ENCODE assay signal across 9 cellular contexts in genomic region chr2:25295654-25296053, GRCh38. TPM values are rescaled to one million over a fixed set of nuclear protein-coding genes. Genes with fewer than 3 reads are reported as not detected.
DNase-seq lines count a peak whose midpoint lies in the region; ATAC-seq, FAIRE-seq and TF ChIP-seq lines count a peak whose summit lies in the region.
"Had no signal": no experiment of that assay in that cellular context is flagged by ENCODE, and none has a peak within 500 bp of the region (broad histone marks: within the 10 kb centered on the region; RNA-seq: fewer than 3 reads in every experiment).

No MANE protein-coding gene starts in this region.

- peak overlapping the region; percentile 76 for H2AFZ ChIP-seq in GM23248
- peak overlapping the region; percentile 6 for H2AFZ ChIP-seq in GM12878 (ENCODE audit: control insufficient read depth, low read depth, low read length)

- H3K9me2 ChIP-seq in GM23248 (ENCODE audit: insufficient read depth) = no peaks in the 10 kb centered on the region

- in situ Hi-C loops in GM23248 (cut with MboI) (no loop called here), GM12878 (cut with MboI) (no loop called here)

- H3K4me3 Mint-ChIP-seq in natural killer cell = peak overlapping the region; percentile 84

- H3K4me2 ChIP-seq in GM23248 (ENCODE audit: unreplicated experiment) = no peak overlapping the region
- peak overlapping the region; percentile 83 for H3K4me2 ChIP-seq in GM12878 (ENCODE audit: control insufficient read depth, insufficient read depth)

- no peak for DNase-seq in A673 (ENCODE audit: low spot score)
- DNase-seq in GM23248 = no peak
- DNase-seq in GM12878 (ENCODE audit: low read depth, low spot score) = no peak
- no peak for DNase-seq in natural killer cell
- no peak for DNase-seq in NCI-H69 (lab: John Stamatoyannopoulos, UW)
- DNase-seq in epidermal melanocyte (ENCODE audit: insufficient read length, low spot score) = no peak

- H3K9me3 ChIP-seq in A673 (ENCODE audit: low read depth, low read length, poor library complexity, severe bottlenecking) (no peaks in the 10 kb centered on the region), GM23248 (ENCODE audit: low read depth) (no peaks in the 10 kb centered on the region), GM12878 (replicated peaks; ENCODE audit: control insufficient read depth, insufficient read depth, low read length) (no peaks in the 10 kb centered on the region)

- no peaks in the 10 kb centered on the region for H3K27me3 Mint-ChIP-seq in natural killer cell (ENCODE audit: low read depth in 2 of 2)

- CTCF ChIA-PET in A673 (lab: Charles Lee) (no interaction called here), GM12878 (lab: Yijun Ruan, JAX) (interaction anchor here (0.9 to 3.8 kb wide), 5 partner anchors 14 to 271 kb away, joined by 3 to 30 read pairs (median 5); no protein-coding TSS in a partner anchor)

- TF ChIP-seq CTCF in A673 (conservative IDR thresholded peaks at IDR 0.05; ENCODE audit: low read depth, low read length) (no peak), GM12878 (IDR thresholded peaks at IDR 0.05 in 2 of 3, conservative IDR thresholded peaks at IDR 0.05 in 1 of 3; ENCODE audit: control insufficient read depth in 2 of 3, extremely low read depth in 1 of 3, insufficient read depth in 1 of 3, low read depth in 3 of 3, low read length in 3 of 3) (no peak), natural killer cell (IDR thresholded peaks at IDR 0.05) (no peak)

- H3K4me1 ChIP-seq in A673 (ENCODE audit: insufficient read depth, low read length, poor library complexity, severe bottlenecking) (peaks cover 50% of the 10 kb centered on the region), GM23248 (ENCODE audit: insufficient read depth) (0 out of 2 replicates have a peak, but pooled peaks cover 5% of the 10 kb centered on the region), GM12878 (ENCODE audit: control insufficient read depth, insufficient read depth, low read length) (peaks cover 35% of the 10 kb centered on the region)

- no peak for TF ChIP-seq RAD21 in GM12878 (IDR thresholded peaks at IDR 0.05; ENCODE audit: insufficient read depth, low read depth, low read length)

- H4K20me1 ChIP-seq in GM23248 (ENCODE audit: insufficient read depth) (no peaks in the 10 kb centered on the region), GM12878 (ENCODE audit: control insufficient read depth, insufficient read depth) (no peaks in the 10 kb centered on the region)

- WGBS in GM23248 (ENCODE audit: low coverage in 1 of 2, low lambda C conversion rate in 2 of 2, missing lambda C conversion rate in 2 of 2), 2 experiments = 85 to 96% methylated on average over 7 of the region's 7 CpGs
- WGBS in GM12878 (ENCODE audit: insufficient coverage, insufficient replicate concordance, low lambda C conversion rate, missing lambda C conversion rate) = 76% methylated on average over 7 of the region's 7 CpGs

- no peaks in the 10 kb centered on the region for H3F3A ChIP-seq in GM23248 (ENCODE audit: insufficient read depth)

- H3K36me3 ChIP-seq in A673 (ENCODE audit: insufficient read depth, low read length, poor library complexity, severe bottlenecking) (peaks cover 10% of the 10 kb centered on the region), GM23248 (ENCODE audit: low read depth) (no peaks in the 10 kb centered on the region), GM12878 (ENCODE audit: control insufficient read depth in 2 of 2, insufficient read depth in 2 of 2, low read length in 1 of 2) (peaks cover 2 to 11% of the 10 kb centered on the region in 2 experiments; a peak in 3 of 4 replicates)

- SMC1A ChIA-PET in GM12878 (lab: Charles Lee; ENCODE audit: uncharacterized antibody, unreplicated experiment) = interaction anchor here (1.4 to 4.0 kb wide), 5 partner anchors 7 to 66 kb away, joined by 4 to 24 read pairs (median 6); no protein-coding TSS in a partner anchor

- H3K27ac ChIP-seq in A673 (ENCODE audit: low read depth, low read length, poor library complexity, severe bottlenecking) = peak overlapping the region; percentile 53
- no peak overlapping the region for H3K27ac ChIP-seq in GM23248
- peak overlapping the region; percentile 81 for H3K27ac ChIP-seq in GM12878 (ENCODE audit: control insufficient read depth, insufficient read depth)
- H3K27ac ChIP-seq: SK-N-MC had no signal

- H3K27ac Mint-ChIP-seq in natural killer cell = peak overlapping the region; percentile 93 to 94

- H3K36me3 Mint-ChIP-seq in natural killer cell = no peaks in the 10 kb centered on the region

- FAIRE-seq in GM12878 (lab: Jason Lieb, UNC) = no peak

- no peak for ATAC-seq in GM12878
- ATAC-seq in natural killer cell = no peak
- ATAC-seq in HG03095 (IDR thresholded peaks at IDR 0.05; ENCODE audit: unreplicated experiment) = no peak
- ATAC-seq in GM21381 (IDR thresholded peaks at IDR 0.05; ENCODE audit: unreplicated experiment) = no peak

- intact Hi-C loops in A673 (cut with micrococcal nuclease; ENCODE audit: unreplicated experiment) = no loop called here
- intact Hi-C loops in GM12878 (cut with micrococcal nuclease; ENCODE audit: unreplicated experiment) = no loop called here
- intact Hi-C loops in natural killer cell (cut with micrococcal nuclease) = loop anchor here (2.0 kb wide), 1 partner anchor 19 kb away; no protein-coding TSS in a partner anchor

- no peak for TF ChIP-seq EP300 in GM12878 (IDR thresholded peaks at IDR 0.05; ENCODE audit: borderline replicate concordance in 1 of 2, control insufficient read depth in 1 of 2, low read depth in 2 of 2, low read length in 2 of 2)

- TF ChIP-seq POLR2A in GM12878 (IDR thresholded peaks at IDR 0.05; ENCODE audit: low read depth, low read length) = no peak

- H3K79me2 ChIP-seq in GM23248 (ENCODE audit: insufficient read depth) (no peaks in the 10 kb centered on the region), GM12878 (ENCODE audit: control insufficient read depth, insufficient read depth, low read length) (no peaks in the 10 kb centered on the region)

- H3K4me3 ChIP-seq in A673 (ENCODE audit: low read depth, low read length, poor library complexity, severe bottlenecking) = no peak overlapping the region
- no peak overlapping the region for H3K4me3 ChIP-seq in GM23248
- H3K4me3 ChIP-seq in GM12878 = peak overlapping the region; percentile 24; the same call in 1 of the 2 replicates
- H3K4me3 ChIP-seq: SK-N-MC had no signal

- H3K27me3 ChIP-seq in A673 (replicated peaks; ENCODE audit: insufficient read depth, low read depth, low read length, poor library complexity) (no peaks in the 10 kb centered on the region), GM23248 (replicated peaks; ENCODE audit: insufficient read depth) (no peaks in the 10 kb centered on the region), GM12878 (replicated peaks in 1 of 2; ENCODE audit: control insufficient read depth in 2 of 2, insufficient read depth in 2 of 2, low read length in 1 of 2) (no peaks in the 10 kb centered on the region)

- POLR2A ChIA-PET in A673 (lab: Charles Lee; ENCODE audit: low non-redundant PET) (no interaction called here), GM12878 (lab: Charles Lee) (interaction anchor here (1.9 to 2.9 kb wide), 2 partner anchors 15 to 22 kb away, joined by 8 to 12 read pairs; no protein-coding TSS in a partner anchor)

- H3K9ac ChIP-seq in GM23248 (no peak overlapping the region), GM12878 (ENCODE audit: control insufficient read depth, insufficient read depth, low read length) (peak overlapping the region; percentile 50)

- peaks cover 31 to 37% of the 10 kb centered on the region in 2 donors for H3K4me1 Mint-ChIP-seq in natural killer cell

- H3K9me3 Mint-ChIP-seq in natural killer cell = no peaks in the 10 kb centered on the region

- no TSS peak for BruUV-seq in A673 (replicated peaks; lab: Mats Ljungman, UMichigan)
- no TSS peak for BruUV-seq in GM12878 (replicated peaks; lab: Mats Ljungman, UMichigan)

- RAD21 ChIA-PET in GM12878 (lab: Charles Lee; ENCODE audit: unreplicated experiment) = interaction anchor here (1.2 to 2.0 kb wide), 5 partner anchors 21 to 121 kb away, joined by 3 to 7 read pairs (median 5); no protein-coding TSS in a partner anchor

TF ChIP-seq in GM12878, 131 proteins besides CTCF, POLR2A, EP300 and RAD21:
- peak; percentile 63; the same call in 1 of the 2 replicates for TF ChIP-seq MLLT1 (IDR thresholded peaks at IDR 0.05)
- TF ChIP-seq IRF4 (IDR thresholded peaks at IDR 0.05; ENCODE audit: low read depth, low read length) = no peak

RNA-seq across cellular contexts. Expression of gene DNMT3A, which starts 46.1 kb away (rescaled TPM):
- 109 and 123 TPM in 2 replicates for total RNA-seq in A673 (2021)
- 7.1 and 18.4 TPM in 2 replicates for total RNA-seq in GM23248 (2014; rRNA removed; shearing (Covaris generic))
- polyA plus RNA-seq in GM23248 (2016; fragmentation: Nextera tagmentation; extraction: Ambion mirVana) = 2.5 TPM in 2 replicates
- total RNA-seq in GM12878 (2013; cell fraction: nucleolus; rRNA removed) = 87.0 and 94.0 TPM in 2 replicates
- total RNA-seq in GM12878 (2014; rRNA removed) = 18.1 and 28.1 TPM in 2 replicates
- total RNA-seq in GM12878 (2014; rRNA removed; fragmentation: Illumina TruSeq; extraction: Trizol) = 17.7 and 18.5 TPM in 2 replicates
- total RNA-seq in GM12878 (2021) = 47.8 and 51.6 TPM in 2 replicates
- 9.7 TPM for polyA plus RNA-seq in GM12878 (2011; ENCODE audit: low read depth)
- 4.9 and 7.4 TPM in 2 replicates for polyA plus RNA-seq in GM12878 (2011; rRNA removed)
- 8.9 and 11.4 TPM in 2 replicates for polyA plus RNA-seq in GM12878 (2011; cell fraction: cytosol; rRNA removed)
- 27.4 and 39.0 TPM in 2 replicates for polyA plus RNA-seq in GM12878 (2011; cell fraction: nucleus; rRNA removed)
- 17.3 and 21.3 TPM in 2 replicates for polyA plus RNA-seq in GM12878 (2012)
- polyA plus RNA-seq in GM12878 (2014; fragmentation: Illumina TruSeq; extraction: Trizol) = 10.1 and 15.7 TPM in 2 replicates
- 10 to 100 TPM; 11.1 to 29.9 TPM for polyA plus RNA-seq in GM12878 (2014; fragmentation: Nextera tagmentation; extraction: Ambion mirVana)
- 24.5 and 25.4 TPM in 2 replicates for polyA plus RNA-seq in GM12878 (2014; rRNA removed)
- polyA plus RNA-seq in GM12878 (2016; fragmentation: Nextera tagmentation; extraction: Ambion mirVana) = 10 to 100 TPM; 12.3 to 16.3 TPM
- 24.2 and 40.7 TPM in 2 replicates for polyA minus RNA-seq in GM12878 (2011; rRNA and poly(A)+ RNA removed)
- polyA minus RNA-seq in GM12878 (2011; cell fraction: cytosol; rRNA and poly(A)+ RNA removed) = 7.3 and 19.0 TPM in 2 replicates
- polyA minus RNA-seq in GM12878 (2011; cell fraction: nucleus; rRNA and poly(A)+ RNA removed) = 17.5 and 40.3 TPM in 2 replicates
- 10 to 100 TPM; 36.3 to 60.7 (median 45.2) TPM for total RNA-seq in natural killer cell
